Comparison of ENCODE assay signal across 18 cellular contexts in genomic region chr5:129046151-129046550, GRCh38. TPM values are rescaled to one million over a fixed set of nuclear protein-coding genes. Genes with fewer than 3 reads are reported as not detected.
DNase-seq lines count a peak whose midpoint lies in the region; ATAC-seq, FAIRE-seq and TF ChIP-seq lines count a peak whose summit lies in the region.
"Had no signal": no experiment of that assay in that cellular context is flagged by ENCODE, and none has a peak within 500 bp of the region (broad histone marks: within the 10 kb centered on the region; RNA-seq: fewer than 3 reads in every experiment).

No MANE protein-coding gene starts in this region.

- H3K18ac ChIP-seq in H1 (ENCODE audit: extremely low read depth, low read length) (no peak overlapping the region), mesenchymal stem cell (ENCODE audit: low read depth in 1 of 2, low read length in 2 of 2) (no peak overlapping the region)

- H3K56ac ChIP-seq in H1 (replicated peaks; ENCODE audit: insufficient read length, low read depth, low read length) = no peak overlapping the region

- no peaks in the 10 kb centered on the region for H3K4me1 Mint-ChIP-seq in stimulated activated effector memory CD8-positive, alpha-beta T cell treated with anti-CD3 and anti-CD28 coated beads, Interleukin-12 subunit alpha, Interleukin-12 subunit beta, amount 100 ng/mL, for 72 hours

- peak overlapping the region; percentile 61; the same call in 1 of the 2 replicates for H2AFZ ChIP-seq in PC-9
- H2AFZ ChIP-seq in H1 (ENCODE audit: low read length) = no peak overlapping the region
- no peak overlapping the region for H2AFZ ChIP-seq in mesenchymal stem cell (ENCODE audit: low read depth, low read length)

- H4K20me1 ChIP-seq in PC-9 (ENCODE audit: insufficient read depth) (no peaks in the 10 kb centered on the region), H1 (replicated peaks in 1 of 2; ENCODE audit: control insufficient read depth in 1 of 2, insufficient read depth in 2 of 2, low read length in 2 of 2) (no peaks in the 10 kb centered on the region)
- H4K20me1 ChIP-seq: BLaER1 treated with 17β-estradiol and CSF1 and Interleukin-3, amounts not matched to agents 10 nM and 100 nM had no signal

- no peak overlapping the region for H4K91ac ChIP-seq in H1 (replicated peaks; ENCODE audit: insufficient read length, low read length)
- no peak overlapping the region for H4K91ac ChIP-seq in mesenchymal stem cell (ENCODE audit: low read length)

- H3K36me3 ChIP-seq in PC-9 (ENCODE audit: low read depth) (no peaks in the 10 kb centered on the region), H1 (ENCODE audit: control insufficient read depth in 2 of 4, insufficient read depth in 4 of 4, low read length in 3 of 4) (no peaks in the 10 kb centered on the region), mesenchymal stem cell (ENCODE audit: control insufficient read depth in 1 of 2, insufficient read depth in 2 of 2, low read depth in 1 of 2, low read length in 2 of 2) (no peaks in the 10 kb centered on the region)
- H3K36me3 ChIP-seq: BLaER1 treated with 17β-estradiol and CSF1 and Interleukin-3, amounts not matched to agents 10 nM and 100 nM; SJCRH30 had no signal

- no TSS peak for BruUV-seq in PC-9 (replicated peaks; lab: Mats Ljungman, UMichigan)

- no peak for TF ChIP-seq POLR2A in H1 (IDR thresholded peaks at IDR 0.05; ENCODE audit: control extremely low read depth in 1 of 2, low read depth in 2 of 2, low read length in 2 of 2)

- no peak overlapping the region for H3K27ac Mint-ChIP-seq in stimulated activated effector memory CD8-positive, alpha-beta T cell treated with anti-CD3 and anti-CD28 coated beads, Interleukin-12 subunit alpha, Interleukin-12 subunit beta, amount 100 ng/mL, for 72 hours
- H3K27ac Mint-ChIP-seq: CD8-positive, alpha-beta T cell had no signal

- CTCF ChIA-PET in PC-9 (lab: Charles Lee) (no interaction called here), H1 (lab: Charles Lee; ENCODE audit: partially characterized antibody) (no interaction called here)

- H3K27ac ChIP-seq in PC-9 (no peak overlapping the region), H1 (ENCODE audit: low read depth, low read length) (no peak overlapping the region), mesenchymal stem cell (ENCODE audit: low read length, poor library complexity, severe bottlenecking) (no peak overlapping the region)
- H3K27ac ChIP-seq: BLaER1 treated with 17β-estradiol and CSF1 and Interleukin-3, amounts not matched to agents 10 nM and 100 nM; RWPE1; SJCRH30 had no signal

- H4K5ac ChIP-seq in H1 (ENCODE audit: insufficient read length, low read depth, low read length) = no peak overlapping the region

- H4K8ac ChIP-seq in H1 (ENCODE audit: extremely low read depth, insufficient read depth, low read length) = no peak overlapping the region
- H4K8ac ChIP-seq in mesenchymal stem cell (ENCODE audit: low read length) = no peak overlapping the region

- no peak overlapping the region for H2BK5ac ChIP-seq in H1 (ENCODE audit: low read depth, low read length)
- no peak overlapping the region for H2BK5ac ChIP-seq in mesenchymal stem cell (ENCODE audit: low read depth, low read length, poor library complexity, severe bottlenecking)

- H3K9me2 ChIP-seq in PC-9 (ENCODE audit: insufficient read depth) = no peaks in the 10 kb centered on the region

- TF ChIP-seq CTCF in PC-9 (conservative IDR thresholded peaks at IDR 0.05) (no peak), H1 (IDR thresholded peaks at IDR 0.05; ENCODE audit: control extremely low read depth in 1 of 3, insufficient read depth in 1 of 3, low read depth in 1 of 3, low read length in 3 of 3) (no peak)

- H3K79me1 ChIP-seq in H1 (ENCODE audit: low read depth, low read length) (no peaks in the 10 kb centered on the region), mesenchymal stem cell (replicated peaks; ENCODE audit: low read length, poor library complexity, severe bottlenecking) (no peaks in the 10 kb centered on the region)

- no peak for TF ChIP-seq EP300 in H1 (IDR thresholded peaks at IDR 0.05; ENCODE audit: borderline replicate concordance in 1 of 2, low read depth in 2 of 2, low read length in 2 of 2)

- no peak overlapping the region for H3K4me3 Mint-ChIP-seq in stimulated activated effector memory CD8-positive, alpha-beta T cell treated with anti-CD3 and anti-CD28 coated beads, Interleukin-12 subunit alpha, Interleukin-12 subunit beta, amount 100 ng/mL, for 72 hours
- H3K4me3 Mint-ChIP-seq: CD8-positive, alpha-beta T cell had no signal

- H3K4ac ChIP-seq in H1 (replicated peaks; ENCODE audit: insufficient read length, low read depth, low read length) = no peak overlapping the region
- H3K4ac ChIP-seq in mesenchymal stem cell (ENCODE audit: low read depth in 1 of 2, low read length in 2 of 2) = no peak overlapping the region

- no peak overlapping the region for H2BK12ac ChIP-seq in H1 (ENCODE audit: low read depth, low read length)
- no peak overlapping the region for H2BK12ac ChIP-seq in mesenchymal stem cell (ENCODE audit: low read length in 2 of 2)

- no peak for TF ChIP-seq RAD21 in H1 (IDR thresholded peaks at IDR 0.05 in 1 of 2, conservative IDR thresholded peaks at IDR 0.05 in 1 of 2; ENCODE audit: low read depth in 2 of 2, low read length in 2 of 2)

- H3F3A ChIP-seq in PC-9 (ENCODE audit: insufficient read depth, low read depth) = no peaks in the 10 kb centered on the region

- H3K4me3 ChIP-seq in PC-9 (no peak overlapping the region), H1 (ENCODE audit: extremely low read depth in 1 of 4, insufficient read depth in 2 of 4, low read depth in 3 of 4, low read length in 4 of 4) (no peak overlapping the region), mesenchymal stem cell (ENCODE audit: insufficient read depth in 1 of 2, low read depth in 1 of 2, low read length in 2 of 2) (no peak overlapping the region)
- H3K4me3 ChIP-seq: BLaER1 treated with 17β-estradiol and CSF1 and Interleukin-3, amounts not matched to agents 10 nM and 100 nM; SJCRH30 had no signal

- H2BK120ac ChIP-seq in H1 (replicated peaks; ENCODE audit: low read depth, low read length) (no peak overlapping the region), mesenchymal stem cell (ENCODE audit: low read depth, low read length) (no peak overlapping the region)

- no peaks in the 10 kb centered on the region for H3K27me3 ChIP-seq in PC-9 (ENCODE audit: insufficient read depth, low read depth)
- no peaks in the 10 kb centered on the region for H3K27me3 ChIP-seq in H1 (replicated peaks in 1 of 4; ENCODE audit: control insufficient read depth in 3 of 4, extremely low read depth in 1 of 4, insufficient read depth in 3 of 4, low read length in 3 of 4)
- no peaks in the 10 kb centered on the region for H3K27me3 ChIP-seq in mesenchymal stem cell (ENCODE audit: control insufficient read depth in 1 of 2, insufficient read depth in 1 of 2, low read length in 2 of 2)
- H3K27me3 ChIP-seq: BLaER1 treated with 17β-estradiol and CSF1 and Interleukin-3, amounts not matched to agents 10 nM and 100 nM; SJCRH30 had no signal

- POLR2A ChIA-PET in PC-9 (lab: Charles Lee; ENCODE audit: unreplicated experiment) (no interaction called here), H1 (lab: Charles Lee; ENCODE audit: partially characterized antibody) (no interaction called here)

- H2BK20ac ChIP-seq in H1 (ENCODE audit: low read length) = no peak overlapping the region

- DNase-seq in HCEC 1CT (peak; percentile 33), PC-9 (no peak), H1 (ENCODE audit: low read depth in 1 of 2, low spot score in 2 of 2) (no peak), mesenchymal stem cell (peak; percentile 45), HUDEP-2 (lab: John Stamatoyannopoulos, UW; ENCODE audit: unreplicated experiment in 76 of 76) (no peak), NCI-H2081 (lab: John Stamatoyannopoulos, UW) (no peak)
- no peak for DNase-seq in stimulated activated effector memory CD8-positive, alpha-beta T cell treated with anti-CD3 and anti-CD28 coated beads, Interleukin-12 subunit alpha, Interleukin-12 subunit beta, amount 100 ng/mL, for 72 hours (ENCODE audit: low spot score in 2 of 2)
- DNase-seq: Calu3; CD8-positive, alpha-beta T cell; DMS79 treated with DMSO at 0.1 percent for 48 hours; NCI-H1105 treated with DMSO at 0.1 percent for 48 hours; NCI-H1694; NCI-H526; PC-3; SJCRH30 had no signal

- H3K9me3 ChIP-seq in PC-9 (ENCODE audit: insufficient read depth, low read depth) (no peaks in the 10 kb centered on the region), H1 (ENCODE audit: insufficient read depth in 2 of 2, low read depth in 1 of 2, low read length in 1 of 2) (no peaks in the 10 kb centered on the region), mesenchymal stem cell (ENCODE audit: control insufficient read depth, low read length) (peaks cover 27% of the 10 kb centered on the region)
- H3K9me3 ChIP-seq: SJCRH30 had no signal

- no peak for ATAC-seq in stimulated activated effector memory CD8-positive, alpha-beta T cell treated with anti-CD3 and anti-CD28 coated beads, Interleukin-12 subunit alpha, Interleukin-12 subunit beta, amount 100 ng/mL, for 72 hours
- ATAC-seq: CD8-positive, alpha-beta T cell; HCT116; PC-3 had no signal

- H3K4me1 ChIP-seq in PC-9 (replicated peaks; ENCODE audit: insufficient read depth) = no peaks in the 10 kb centered on the region
- H3K4me1 ChIP-seq in H1 (replicated peaks in 1 of 4; ENCODE audit: control insufficient read depth in 3 of 4, insufficient read depth in 4 of 4, low read length in 3 of 4) = no peaks in the 10 kb centered on the region
- no peaks in the 10 kb centered on the region for H3K4me1 ChIP-seq in mesenchymal stem cell (ENCODE audit: control insufficient read depth, insufficient read depth, low read depth, low read length)
- H3K4me1 ChIP-seq: BLaER1 treated with 17β-estradiol and CSF1 and Interleukin-3, amounts not matched to agents 10 nM and 100 nM; SJCRH30 had no signal

- intact Hi-C loops in PC-9 (cut with micrococcal nuclease; ENCODE audit: unreplicated experiment) = no loop called here

- H3K14ac ChIP-seq in H1 (ENCODE audit: insufficient read length) (no peak overlapping the region), mesenchymal stem cell (ENCODE audit: low read length in 2 of 2) (no peak overlapping the region)

- peaks cover 10% of the 10 kb centered on the region for H3K9me3 Mint-ChIP-seq in stimulated activated effector memory CD8-positive, alpha-beta T cell treated with anti-CD3 and anti-CD28 coated beads, Interleukin-12 subunit alpha, Interleukin-12 subunit beta, amount 100 ng/mL, for 72 hours

- FAIRE-seq in H1 (lab: Jason Lieb, UNC) = no peak

- H2AK5ac ChIP-seq in H1 (ENCODE audit: low read depth, low read length) (no peak overlapping the region), mesenchymal stem cell (ENCODE audit: low read length, severe bottlenecking) (no peak overlapping the region)

- H3K23ac ChIP-seq in H1 (ENCODE audit: insufficient read length) (no peak overlapping the region), mesenchymal stem cell (ENCODE audit: low read length in 2 of 2) (no peak overlapping the region)

- no peaks in the 10 kb centered on the region for H3K36me3 Mint-ChIP-seq in stimulated activated effector memory CD8-positive, alpha-beta T cell treated with anti-CD3 and anti-CD28 coated beads, Interleukin-12 subunit alpha, Interleukin-12 subunit beta, amount 100 ng/mL, for 72 hours
- H3K36me3 Mint-ChIP-seq: CD8-positive, alpha-beta T cell had no signal

- no peak overlapping the region for H3K4me2 ChIP-seq in PC-9
- no peak overlapping the region for H3K4me2 ChIP-seq in H1 (ENCODE audit: insufficient read depth in 1 of 2, low read depth in 2 of 2, low read length in 2 of 2)
- no peak overlapping the region for H3K4me2 ChIP-seq in mesenchymal stem cell (ENCODE audit: low read length, poor library complexity, severe bottlenecking)
- H3K4me2 ChIP-seq: BLaER1 treated with 17β-estradiol and CSF1 and Interleukin-3, amounts not matched to agents 10 nM and 100 nM had no signal

- no peak overlapping the region for H3K9ac ChIP-seq in H1 (replicated peaks in 1 of 4; ENCODE audit: extremely low read depth in 1 of 4, low read depth in 3 of 4, low read length in 3 of 4)
- H3K9ac ChIP-seq in mesenchymal stem cell (ENCODE audit: low read length) = no peak overlapping the region
- H3K9ac ChIP-seq: BLaER1 treated with 17β-estradiol and CSF1 and Interleukin-3, amounts not matched to agents 10 nM and 100 nM had no signal

- H3K79me2 ChIP-seq in PC-9 (ENCODE audit: low read depth) (no peaks in the 10 kb centered on the region), H1 (ENCODE audit: control insufficient read depth in 1 of 2, insufficient read depth in 2 of 2, low read length in 2 of 2) (no peaks in the 10 kb centered on the region)

- H2BK15ac ChIP-seq in H1 (ENCODE audit: low read length) (no peak overlapping the region), mesenchymal stem cell (ENCODE audit: low read depth, poor library complexity, severe bottlenecking) (no peak overlapping the region)

- no peaks in the 10 kb centered on the region for H3K23me2 ChIP-seq in H1 (ENCODE audit: low read depth, low read length)

RNA-seq across cellular contexts. Expression of gene ISOC1, which starts 48.4 kb away (rescaled TPM):
- 6.6 and 7.5 TPM in 2 replicates for total RNA-seq in PC-9 (2021)
- total RNA-seq in H1 (2021; fragmentation: NEBNext Ultra II Directional; extraction: Animal tissue kit (Norgen Biotek cat#: 25700)) = 27.7 and 30.3 TPM in 2 replicates
- polyA plus RNA-seq in H1 (2011; rRNA removed) = 32.0 and 34.9 TPM in 2 replicates
- polyA plus RNA-seq in H1 (2011; cell fraction: cytosol; rRNA removed) = 34.1 TPM
- polyA plus RNA-seq in H1 (2011; cell fraction: nucleus; rRNA removed) = 25.5 TPM
- 22.6 to 30.8 TPM (median 24.0 TPM) in 4 replicates for polyA plus RNA-seq in H1 (2012, experiment 1 of 2)
- polyA plus RNA-seq in H1 (2012, experiment 2 of 2) = 15.3 TPM
- 11.2 TPM for polyA plus RNA-seq in H1 (2013, experiment 1 of 2)
- 11.9 TPM for polyA plus RNA-seq in H1 (2013, experiment 2 of 2)
- 19.9 and 23.4 TPM in 2 replicates for polyA minus RNA-seq in H1 (2011; rRNA and poly(A)+ RNA removed)
- 13.7 TPM for polyA minus RNA-seq in H1 (2011; cell fraction: cytosol; rRNA and poly(A)+ RNA removed)
- polyA minus RNA-seq in H1 (2011; cell fraction: nucleus; rRNA and poly(A)+ RNA removed) = 14.0 TPM
- 12.4 TPM for polyA plus RNA-seq in mesenchymal stem cell (2013, experiment 1 of 2)
- polyA plus RNA-seq in mesenchymal stem cell (2013, experiment 2 of 2) = 12.6 TPM

Comparison
In these comparisons a context has a peak if more than half of its experiments do, and no peak if none do; other contexts are left out.
1. DNase-seq: peak in HCEC 1CT (single experiment) and mesenchymal stem cell (single experiment); none in PC-9 (0 of 2), H1 (0 of 2), stimulated activated effector memory CD8-positive, alpha-beta T cell treated with anti-CD3 and anti-CD28 coated beads, Interleukin-12 subunit alpha, Interleukin-12 subunit beta, amount 100 ng/mL, for 72 hours (0 of 2), HUDEP-2 (0 of 76) and NCI-H2081 (0 of 2).